Comparison of ENCODE assay signal across 34 cellular contexts in genomic region chr21:38590449-38590848, GRCh38.
"Had no signal": no experiment of that assay in that cellular context is flagged by ENCODE, and none has a peak within 500 bp of the region (broad histone marks: within the 10 kb centered on the region; RNA-seq: fewer than 3 reads in every experiment).

No MANE protein-coding gene starts in this region.

- H3K27ac ChIP-seq: KMS-11 had no signal

- H3K27me3 ChIP-seq: MG63 had no signal

- H3K9me3 ChIP-seq: MG63 had no signal

- DNase-seq: Karpas-422, Kasumi-1, MG63, MM.1S, NCI-H1048, NCI-H1092, NCI-H1092 treated with DMSO at 0.1 percent for 48 hours, NCI-H1105, NCI-H1105 treated with DMSO at 0.1 percent for 48 hours, NCI-H1417, NCI-H1417 treated with DMSO at 0.1 percent for 48 hours, NCI-H1436, NCI-H1436 treated with DMSO at 0.1 percent for 48 hours, NCI-H146, NCI-H1694, NCI-H1694 treated with DMSO at 0.1 percent for 48 hours, NCI-H187, NCI-H187 treated with DMSO at 0.1 percent for 48 hours, NCI-H1930, NCI-H2029, NCI-H2029 treated with DMSO at 0.1 percent for 48 hours, NCI-H2081, NCI-H2081 treated with DMSO at 0.1 percent for 48 hours, NCI-H2107, NCI-H2171, NCI-H2171 treated with DMSO at 0.1 percent for 48 hours, NCI-H2227 treated with DMSO at 0.1 percent for 48 hours, NCI-H226, NCI-H345, NCI-H446, NCI-H446 treated with DMSO at 0.1 percent for 48 hours, NCI-H510A, NCI-H510A treated with DMSO at 0.1 percent for 48 hours had no signal

- H3K4me3 ChIP-seq: MG63 had no signal

- H3K36me3 ChIP-seq: MG63 had no signal
